31 cellular contexts compared by ENCODE assay signal in genomic region chr14:58695514-58695913, GRCh38.
"Had no signal": no experiment of that assay in that cellular context is flagged by ENCODE, and none has a peak within 500 bp of the region (broad histone marks: within the 10 kb centered on the region; RNA-seq: fewer than 3 reads in every experiment).

No MANE protein-coding gene starts in this region.

- H3K9me3 Mint-ChIP-seq: activated B cell treated with CpG ODN at 0.5 μM for 24 hours; activated CD4-positive, alpha-beta memory T cell treated with anti-CD3 and anti-CD28 coated beads for 36 hours; activated CD4-positive, alpha-beta T cell treated with anti-CD3 and anti-CD28 coated beads, Interleukin-2, amount 10 ng/mL, durations not matched to agents 24 days and 14 days; activated CD8-positive, alpha-beta T cell treated with anti-CD3 and anti-CD28 coated beads for 36 hours; activated naive CD4-positive, alpha-beta T cell treated with anti-CD3 and anti-CD28 coated beads for 36 hours; activated naive CD4-positive, alpha-beta T cell treated with anti-CD3 and anti-CD28 coated beads, Interleukin-2, amount 50 U/mL, for 72 hours; activated naive CD8-positive, alpha-beta T cell treated with anti-CD3 and anti-CD28 coated beads for 36 hours; activated T-helper 1 cell treated with anti-CD3 and anti-CD28 coated beads, Interleukin-12 subunit alpha, Interleukin-12 subunit beta, Interleukin-2, Interleukin-4 antibody, amounts not matched to agents 30 ng/mL and 10 ng/mL and 1 ng/mL, durations not matched to agents 14 hours and 24 hours and 36 hours; activated T-helper 17 cell treated with anti-CD3 and anti-CD28 coated beads, Interleukin-2, amount 50 U/mL, for 72 hours; T-helper 1 cell treated with Interleukin-12 subunit alpha and Interleukin-12 subunit beta and Interleukin-4 antibody, amounts not matched to agents 30 μg/mL and 1 μg/mL, for 36 hours; T-helper 2 cell treated with Interferon-gamma antibody and Interleukin-4, amounts not matched to agents 5 μg/mL and 100 μg/mL, for 36 hours had no signal

- ATAC-seq: activated CD8-positive, alpha-beta T cell treated with anti-CD3 and anti-CD28 coated beads for 36 hours; activated T-helper 17 cell treated with anti-CD3 and anti-CD28 coated beads, Interleukin-2, amount 50 U/mL, for 72 hours; body of pancreas had no signal

- H3K36me3 Mint-ChIP-seq: activated CD4-positive, alpha-beta memory T cell treated with anti-CD3 and anti-CD28 coated beads for 36 hours; activated naive CD4-positive, alpha-beta T cell treated with anti-CD3 and anti-CD28 coated beads, Interleukin-2, amount 50 U/mL, for 72 hours; activated naive CD8-positive, alpha-beta T cell treated with anti-CD3 and anti-CD28 coated beads for 36 hours had no signal

- H3K27ac Mint-ChIP-seq: activated B cell treated with CpG ODN at 0.5 μM for 24 hours; activated CD4-positive, alpha-beta memory T cell treated with anti-CD3 and anti-CD28 coated beads for 36 hours; activated CD4-positive, alpha-beta T cell treated with anti-CD3 and anti-CD28 coated beads, Interleukin-2, amount 10 ng/mL, durations not matched to agents 24 days and 14 days; activated CD8-positive, alpha-beta T cell treated with anti-CD3 and anti-CD28 coated beads for 36 hours; activated naive CD4-positive, alpha-beta T cell treated with anti-CD3 and anti-CD28 coated beads for 36 hours; activated naive CD4-positive, alpha-beta T cell treated with anti-CD3 and anti-CD28 coated beads, Interleukin-2, amount 50 U/mL, for 72 hours; activated naive CD8-positive, alpha-beta T cell treated with anti-CD3 and anti-CD28 coated beads for 36 hours; activated T-helper 1 cell treated with anti-CD3 and anti-CD28 coated beads, Interleukin-12 subunit alpha, Interleukin-12 subunit beta, Interleukin-2, Interleukin-4 antibody, amounts not matched to agents 30 ng/mL and 10 ng/mL and 1 ng/mL, durations not matched to agents 14 hours and 24 hours and 36 hours; activated T-helper 17 cell treated with anti-CD3 and anti-CD28 coated beads, Interleukin-2, amount 50 U/mL, for 72 hours; T-helper 1 cell treated with Interleukin-12 subunit alpha and Interleukin-12 subunit beta and Interleukin-4 antibody, amounts not matched to agents 30 μg/mL and 1 μg/mL, for 36 hours; T-helper 2 cell treated with Interferon-gamma antibody and Interleukin-4, amounts not matched to agents 5 μg/mL and 100 μg/mL, for 36 hours had no signal

- H3K4me3 Mint-ChIP-seq: activated B cell treated with CpG ODN at 0.5 μM for 24 hours; activated CD4-positive, alpha-beta memory T cell treated with anti-CD3 and anti-CD28 coated beads for 36 hours; activated CD4-positive, alpha-beta T cell treated with anti-CD3 and anti-CD28 coated beads, Interleukin-2, amount 10 ng/mL, durations not matched to agents 24 days and 14 days; activated CD8-positive, alpha-beta T cell treated with anti-CD3 and anti-CD28 coated beads for 36 hours; activated naive CD4-positive, alpha-beta T cell treated with anti-CD3 and anti-CD28 coated beads for 36 hours; activated naive CD8-positive, alpha-beta T cell treated with anti-CD3 and anti-CD28 coated beads for 36 hours; activated T-helper 1 cell treated with anti-CD3 and anti-CD28 coated beads, Interleukin-12 subunit alpha, Interleukin-12 subunit beta, Interleukin-2, Interleukin-4 antibody, amounts not matched to agents 30 ng/mL and 10 ng/mL and 1 ng/mL, durations not matched to agents 14 hours and 24 hours and 36 hours; activated T-helper 17 cell treated with anti-CD3 and anti-CD28 coated beads, Interleukin-2, amount 50 U/mL, for 72 hours; T-helper 1 cell treated with Interleukin-12 subunit alpha and Interleukin-12 subunit beta and Interleukin-4 antibody, amounts not matched to agents 30 μg/mL and 1 μg/mL, for 36 hours; T-helper 2 cell treated with Interferon-gamma antibody and Interleukin-4, amounts not matched to agents 5 μg/mL and 100 μg/mL, for 36 hours had no signal

- H3K27me3 Mint-ChIP-seq: activated B cell treated with CpG ODN at 0.5 μM for 24 hours had no signal

- DNase-seq: activated B cell treated with CpG ODN at 0.5 μM for 24 hours; activated CD4-positive, alpha-beta memory T cell treated with anti-CD3 and anti-CD28 coated beads for 36 hours; activated CD4-positive, alpha-beta T cell treated with anti-CD3 and anti-CD28 coated beads for 4 hours; activated CD4-positive, alpha-beta T cell treated with anti-CD3 and anti-CD28 coated beads, Interleukin-2, amount 10 ng/mL, durations not matched to agents 24 days and 14 days; activated CD4-positive, alpha-beta T cell treated with anti-CD3 and anti-CD28 coated beads, Interleukin-2, amount 50 U/mL, for 1 hour; activated CD4-positive, alpha-beta T cell treated with anti-CD3 and anti-CD28 coated beads, Interleukin-2, amount 50 U/mL, for 4 hours; activated CD4-positive, CD25-positive, alpha-beta regulatory T cell treated with anti-CD3 and anti-CD28 coated beads, Interleukin-2, amount 50 U/mL, for 72 hours; activated CD8-positive, alpha-beta memory T cell treated with anti-CD3 and anti-CD28 coated beads, Interleukin-2, amount 50 U/mL, for 4 hours; activated CD8-positive, alpha-beta T cell treated with anti-CD3 and anti-CD28 coated beads for 36 hours; activated effector memory CD4-positive, alpha-beta T cell treated with anti-CD3 and anti-CD28 coated beads, Interleukin-2, amount 50 U/mL, for 16 hours; activated gamma-delta T cell treated with Interleukin-2 at 50 U/mL for 16 hours; activated naive CD4-positive, alpha-beta T cell; activated naive CD4-positive, alpha-beta T cell treated with anti-CD3 and anti-CD28 coated beads for 36 hours; activated naive CD4-positive, alpha-beta T cell treated with anti-CD3 and anti-CD28 coated beads, Interleukin-2, amount 50 U/mL, for 16 hours; activated naive CD8-positive, alpha-beta T cell treated with anti-CD3 and anti-CD28 coated beads for 36 hours; activated T-cell treated with anti-CD3 and anti-CD28 coated beads for 4 hours; activated T-cell treated with anti-CD3 and anti-CD28 coated beads, Interleukin-2, amount 50 U/mL, for 1 hour; activated T-cell treated with anti-CD3 and anti-CD28 coated beads, Interleukin-2, amount 50 U/mL, for 48 hours; adrenal gland; amniotic stem cell; aorta; body of pancreas; brain microvascular endothelial cell; central memory CD4-positive, alpha-beta T cell; T-helper 1 cell; T-helper 9 cell had no signal

- H3K4me1 Mint-ChIP-seq: activated B cell treated with CpG ODN at 0.5 μM for 24 hours; activated CD4-positive, alpha-beta T cell treated with anti-CD3 and anti-CD28 coated beads, Interleukin-2, amount 10 ng/mL, durations not matched to agents 24 days and 14 days; activated naive CD8-positive, alpha-beta T cell treated with anti-CD3 and anti-CD28 coated beads for 36 hours; activated T-helper 17 cell treated with anti-CD3 and anti-CD28 coated beads, Interleukin-2, amount 50 U/mL, for 72 hours had no signal
